In the genomic region with DNA sequence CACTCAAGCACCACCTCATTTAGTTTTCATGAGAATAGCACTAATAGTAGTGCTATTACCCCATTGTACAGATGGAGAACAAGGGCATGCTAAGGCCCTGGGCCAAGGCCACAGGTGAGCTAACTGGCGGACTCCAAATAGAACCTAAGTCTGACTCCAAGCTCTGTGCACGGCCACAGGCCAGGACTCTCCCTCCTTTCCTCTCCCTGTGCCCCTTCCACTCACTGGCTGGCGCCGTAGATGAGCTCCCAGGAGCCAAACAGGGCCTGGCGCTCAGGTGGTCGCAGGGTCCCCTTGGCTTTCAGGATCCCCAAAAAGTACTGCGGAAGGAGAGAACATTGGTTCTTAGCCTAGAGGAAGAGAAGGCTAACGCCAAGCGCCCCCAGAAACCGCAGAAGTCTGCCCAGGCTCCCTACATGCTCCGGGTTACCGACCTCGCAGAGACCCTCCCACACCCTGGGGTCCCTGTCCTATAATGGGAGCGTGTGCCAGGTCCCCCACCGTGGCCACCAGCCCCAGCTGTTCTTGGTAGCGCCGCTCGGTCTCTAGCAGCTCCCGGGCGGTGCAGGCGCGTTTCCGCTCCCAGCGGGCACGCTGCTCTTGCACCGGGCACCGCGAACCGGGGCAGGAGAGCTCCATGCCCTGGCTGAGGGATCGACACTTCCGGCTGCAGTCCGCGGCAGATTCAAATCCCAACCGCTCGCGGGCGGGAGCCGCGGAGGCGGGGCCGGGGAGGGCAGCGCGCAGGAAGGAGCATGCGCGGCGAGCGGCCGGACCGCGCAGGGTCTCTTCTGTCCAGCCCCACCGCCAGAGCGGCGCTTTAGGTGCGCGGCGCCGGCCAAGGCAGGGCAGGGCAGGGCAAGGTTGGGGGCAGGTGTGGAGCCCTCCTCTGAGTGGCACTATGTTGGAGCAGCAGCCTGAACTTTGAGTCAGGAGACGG, we compare ENCODE assay signal across 1 cellular context.
TF ChIP-seq lines count a peak whose summit lies in the region.

A gene with protein sequence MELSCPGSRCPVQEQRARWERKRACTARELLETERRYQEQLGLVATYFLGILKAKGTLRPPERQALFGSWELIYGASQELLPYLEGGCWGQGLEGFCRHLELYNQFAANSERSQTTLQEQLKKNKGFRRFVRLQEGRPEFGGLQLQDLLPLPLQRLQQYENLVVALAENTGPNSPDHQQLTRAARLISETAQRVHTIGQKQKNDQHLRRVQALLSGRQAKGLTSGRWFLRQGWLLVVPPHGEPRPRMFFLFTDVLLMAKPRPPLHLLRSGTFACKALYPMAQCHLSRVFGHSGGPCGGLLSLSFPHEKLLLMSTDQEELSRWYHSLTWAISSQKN (minus strand): TSS at position 665 of the 940 bp plus-strand sequence. CDS start 26 bp downstream, at position 639.

TF ChIP-seq in WTC11, 78 proteins besides CTCF, POLR2A, EP300 and RAD21 (continued from another document and continues in another):
- TF ChIP-seq, protein P1, sequence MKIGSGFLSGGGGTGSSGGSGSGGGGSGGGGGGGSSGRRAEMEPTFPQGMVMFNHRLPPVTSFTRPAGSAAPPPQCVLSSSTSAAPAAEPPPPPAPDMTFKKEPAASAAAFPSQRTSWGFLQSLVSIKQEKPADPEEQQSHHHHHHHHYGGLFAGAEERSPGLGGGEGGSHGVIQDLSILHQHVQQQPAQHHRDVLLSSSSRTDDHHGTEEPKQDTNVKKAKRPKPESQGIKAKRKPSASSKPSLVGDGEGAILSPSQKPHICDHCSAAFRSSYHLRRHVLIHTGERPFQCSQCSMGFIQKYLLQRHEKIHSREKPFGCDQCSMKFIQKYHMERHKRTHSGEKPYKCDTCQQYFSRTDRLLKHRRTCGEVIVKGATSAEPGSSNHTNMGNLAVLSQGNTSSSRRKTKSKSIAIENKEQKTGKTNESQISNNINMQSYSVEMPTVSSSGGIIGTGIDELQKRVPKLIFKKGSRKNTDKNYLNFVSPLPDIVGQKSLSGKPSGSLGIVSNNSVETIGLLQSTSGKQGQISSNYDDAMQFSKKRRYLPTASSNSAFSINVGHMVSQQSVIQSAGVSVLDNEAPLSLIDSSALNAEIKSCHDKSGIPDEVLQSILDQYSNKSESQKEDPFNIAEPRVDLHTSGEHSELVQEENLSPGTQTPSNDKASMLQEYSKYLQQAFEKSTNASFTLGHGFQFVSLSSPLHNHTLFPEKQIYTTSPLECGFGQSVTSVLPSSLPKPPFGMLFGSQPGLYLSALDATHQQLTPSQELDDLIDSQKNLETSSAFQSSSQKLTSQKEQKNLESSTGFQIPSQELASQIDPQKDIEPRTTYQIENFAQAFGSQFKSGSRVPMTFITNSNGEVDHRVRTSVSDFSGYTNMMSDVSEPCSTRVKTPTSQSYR (CRISPR knock-in tag; IDR thresholded peaks at IDR 0.05), result peak; percentile 67; the same call in 1 of the 2 replicates
- TF ChIP-seq FOXK1 (CRISPR knock-in tag; IDR thresholded peaks at IDR 0.05), result peak; percentile 64; the same call in 1 of the 2 replicates
- TF ChIP-seq SMAD4 (CRISPR knock-in tag; IDR thresholded peaks at IDR 0.05), result no peak
- no peak for TF ChIP-seq MXD4 (CRISPR knock-in tag; IDR thresholded peaks at IDR 0.05; ENCODE audit: borderline replicate concordance)
- TF ChIP-seq TEAD4 (CRISPR knock-in tag; IDR thresholded peaks at IDR 0.05), result no peak
- no peak for TF ChIP-seq JAZF1 (CRISPR knock-in tag; IDR thresholded peaks at IDR 0.05)
- TF ChIP-seq, protein P2, sequence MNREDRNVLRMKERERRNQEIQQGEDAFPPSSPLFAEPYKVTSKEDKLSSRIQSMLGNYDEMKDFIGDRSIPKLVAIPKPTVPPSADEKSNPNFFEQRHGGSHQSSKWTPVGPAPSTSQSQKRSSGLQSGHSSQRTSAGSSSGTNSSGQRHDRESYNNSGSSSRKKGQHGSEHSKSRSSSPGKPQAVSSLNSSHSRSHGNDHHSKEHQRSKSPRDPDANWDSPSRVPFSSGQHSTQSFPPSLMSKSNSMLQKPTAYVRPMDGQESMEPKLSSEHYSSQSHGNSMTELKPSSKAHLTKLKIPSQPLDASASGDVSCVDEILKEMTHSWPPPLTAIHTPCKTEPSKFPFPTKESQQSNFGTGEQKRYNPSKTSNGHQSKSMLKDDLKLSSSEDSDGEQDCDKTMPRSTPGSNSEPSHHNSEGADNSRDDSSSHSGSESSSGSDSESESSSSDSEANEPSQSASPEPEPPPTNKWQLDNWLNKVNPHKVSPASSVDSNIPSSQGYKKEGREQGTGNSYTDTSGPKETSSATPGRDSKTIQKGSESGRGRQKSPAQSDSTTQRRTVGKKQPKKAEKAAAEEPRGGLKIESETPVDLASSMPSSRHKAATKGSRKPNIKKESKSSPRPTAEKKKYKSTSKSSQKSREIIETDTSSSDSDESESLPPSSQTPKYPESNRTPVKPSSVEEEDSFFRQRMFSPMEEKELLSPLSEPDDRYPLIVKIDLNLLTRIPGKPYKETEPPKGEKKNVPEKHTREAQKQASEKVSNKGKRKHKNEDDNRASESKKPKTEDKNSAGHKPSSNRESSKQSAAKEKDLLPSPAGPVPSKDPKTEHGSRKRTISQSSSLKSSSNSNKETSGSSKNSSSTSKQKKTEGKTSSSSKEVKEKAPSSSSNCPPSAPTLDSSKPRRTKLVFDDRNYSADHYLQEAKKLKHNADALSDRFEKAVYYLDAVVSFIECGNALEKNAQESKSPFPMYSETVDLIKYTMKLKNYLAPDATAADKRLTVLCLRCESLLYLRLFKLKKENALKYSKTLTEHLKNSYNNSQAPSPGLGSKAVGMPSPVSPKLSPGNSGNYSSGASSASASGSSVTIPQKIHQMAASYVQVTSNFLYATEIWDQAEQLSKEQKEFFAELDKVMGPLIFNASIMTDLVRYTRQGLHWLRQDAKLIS (CRISPR knock-in tag; IDR thresholded peaks at IDR 0.05; ENCODE audit: borderline replicate concordance), result no peak
- TF ChIP-seq, protein P3, sequence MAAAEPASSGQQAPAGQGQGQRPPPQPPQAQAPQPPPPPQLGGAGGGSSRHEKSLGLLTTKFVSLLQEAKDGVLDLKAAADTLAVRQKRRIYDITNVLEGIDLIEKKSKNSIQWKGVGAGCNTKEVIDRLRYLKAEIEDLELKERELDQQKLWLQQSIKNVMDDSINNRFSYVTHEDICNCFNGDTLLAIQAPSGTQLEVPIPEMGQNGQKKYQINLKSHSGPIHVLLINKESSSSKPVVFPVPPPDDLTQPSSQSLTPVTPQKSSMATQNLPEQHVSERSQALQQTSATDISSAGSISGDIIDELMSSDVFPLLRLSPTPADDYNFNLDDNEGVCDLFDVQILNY (CRISPR knock-in tag; IDR thresholded peaks at IDR 0.05), result peak; percentile 97
- TF ChIP-seq, protein P4, sequence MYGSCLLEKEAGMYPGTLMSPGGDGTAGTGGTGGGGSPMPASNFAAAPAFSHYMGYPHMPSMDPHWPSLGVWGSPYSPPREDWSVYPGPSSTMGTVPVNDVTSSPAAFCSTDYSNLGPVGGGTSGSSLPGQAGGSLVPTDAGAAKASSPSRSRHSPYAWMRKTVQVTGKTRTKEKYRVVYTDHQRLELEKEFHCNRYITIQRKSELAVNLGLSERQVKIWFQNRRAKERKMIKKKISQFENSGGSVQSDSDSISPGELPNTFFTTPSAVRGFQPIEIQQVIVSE (CRISPR knock-in tag; IDR thresholded peaks at IDR 0.05; ENCODE audit: borderline replicate concordance), result no peak
- TF ChIP-seq, protein P5, sequence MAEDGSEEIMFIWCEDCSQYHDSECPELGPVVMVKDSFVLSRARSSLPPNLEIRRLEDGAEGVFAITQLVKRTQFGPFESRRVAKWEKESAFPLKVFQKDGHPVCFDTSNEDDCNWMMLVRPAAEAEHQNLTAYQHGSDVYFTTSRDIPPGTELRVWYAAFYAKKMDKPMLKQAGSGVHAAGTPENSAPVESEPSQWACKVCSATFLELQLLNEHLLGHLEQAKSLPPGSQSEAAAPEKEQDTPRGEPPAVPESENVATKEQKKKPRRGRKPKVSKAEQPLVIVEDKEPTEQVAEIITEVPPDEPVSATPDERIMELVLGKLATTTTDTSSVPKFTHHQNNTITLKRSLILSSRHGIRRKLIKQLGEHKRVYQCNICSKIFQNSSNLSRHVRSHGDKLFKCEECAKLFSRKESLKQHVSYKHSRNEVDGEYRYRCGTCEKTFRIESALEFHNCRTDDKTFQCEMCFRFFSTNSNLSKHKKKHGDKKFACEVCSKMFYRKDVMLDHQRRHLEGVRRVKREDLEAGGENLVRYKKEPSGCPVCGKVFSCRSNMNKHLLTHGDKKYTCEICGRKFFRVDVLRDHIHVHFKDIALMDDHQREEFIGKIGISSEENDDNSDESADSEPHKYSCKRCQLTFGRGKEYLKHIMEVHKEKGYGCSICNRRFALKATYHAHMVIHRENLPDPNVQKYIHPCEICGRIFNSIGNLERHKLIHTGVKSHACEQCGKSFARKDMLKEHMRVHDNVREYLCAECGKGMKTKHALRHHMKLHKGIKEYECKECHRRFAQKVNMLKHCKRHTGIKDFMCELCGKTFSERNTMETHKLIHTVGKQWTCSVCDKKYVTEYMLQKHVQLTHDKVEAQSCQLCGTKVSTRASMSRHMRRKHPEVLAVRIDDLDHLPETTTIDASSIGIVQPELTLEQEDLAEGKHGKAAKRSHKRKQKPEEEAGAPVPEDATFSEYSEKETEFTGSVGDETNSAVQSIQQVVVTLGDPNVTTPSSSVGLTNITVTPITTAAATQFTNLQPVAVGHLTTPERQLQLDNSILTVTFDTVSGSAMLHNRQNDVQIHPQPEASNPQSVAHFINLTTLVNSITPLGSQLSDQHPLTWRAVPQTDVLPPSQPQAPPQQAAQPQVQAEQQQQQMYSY (CRISPR knock-in tag; IDR thresholded peaks at IDR 0.05), result no peak
- TF ChIP-seq, protein P6, sequence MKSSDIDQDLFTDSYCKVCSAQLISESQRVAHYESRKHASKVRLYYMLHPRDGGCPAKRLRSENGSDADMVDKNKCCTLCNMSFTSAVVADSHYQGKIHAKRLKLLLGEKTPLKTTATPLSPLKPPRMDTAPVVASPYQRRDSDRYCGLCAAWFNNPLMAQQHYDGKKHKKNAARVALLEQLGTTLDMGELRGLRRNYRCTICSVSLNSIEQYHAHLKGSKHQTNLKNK (CRISPR knock-in tag; IDR thresholded peaks at IDR 0.05), result no peak
- TF ChIP-seq NFYB (CRISPR knock-in tag; conservative IDR thresholded peaks at IDR 0.05; ENCODE audit: low read depth), result no peak
- TF ChIP-seq TCF7 (CRISPR knock-in tag; IDR thresholded peaks at IDR 0.05; ENCODE audit: low read depth), result no peak
- TF ChIP-seq NR2C2 (CRISPR knock-in tag; IDR thresholded peaks at IDR 0.05), result no peak
- TF ChIP-seq, protein P7, sequence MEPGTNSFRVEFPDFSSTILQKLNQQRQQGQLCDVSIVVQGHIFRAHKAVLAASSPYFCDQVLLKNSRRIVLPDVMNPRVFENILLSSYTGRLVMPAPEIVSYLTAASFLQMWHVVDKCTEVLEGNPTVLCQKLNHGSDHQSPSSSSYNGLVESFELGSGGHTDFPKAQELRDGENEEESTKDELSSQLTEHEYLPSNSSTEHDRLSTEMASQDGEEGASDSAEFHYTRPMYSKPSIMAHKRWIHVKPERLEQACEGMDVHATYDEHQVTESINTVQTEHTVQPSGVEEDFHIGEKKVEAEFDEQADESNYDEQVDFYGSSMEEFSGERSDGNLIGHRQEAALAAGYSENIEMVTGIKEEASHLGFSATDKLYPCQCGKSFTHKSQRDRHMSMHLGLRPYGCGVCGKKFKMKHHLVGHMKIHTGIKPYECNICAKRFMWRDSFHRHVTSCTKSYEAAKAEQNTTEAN (CRISPR knock-in tag; IDR thresholded peaks at IDR 0.05), result no peak
- TF ChIP-seq, protein P8, sequence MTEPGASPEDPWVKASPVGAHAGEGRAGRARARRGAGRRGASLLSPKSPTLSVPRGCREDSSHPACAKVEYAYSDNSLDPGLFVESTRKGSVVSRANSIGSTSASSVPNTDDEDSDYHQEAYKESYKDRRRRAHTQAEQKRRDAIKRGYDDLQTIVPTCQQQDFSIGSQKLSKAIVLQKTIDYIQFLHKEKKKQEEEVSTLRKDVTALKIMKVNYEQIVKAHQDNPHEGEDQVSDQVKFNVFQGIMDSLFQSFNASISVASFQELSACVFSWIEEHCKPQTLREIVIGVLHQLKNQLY (CRISPR knock-in tag; IDR thresholded peaks at IDR 0.05), result no peak
- no peak for TF ChIP-seq SMAD3 (CRISPR knock-in tag; IDR thresholded peaks at IDR 0.05; ENCODE audit: borderline replicate concordance)
- peak; percentile 45; the same call in 1 of the 2 replicates for TF ChIP-seq ELF4 (CRISPR knock-in tag; IDR thresholded peaks at IDR 0.05; ENCODE audit: low read depth)
- TF ChIP-seq MYBL2 (CRISPR knock-in tag; IDR thresholded peaks at IDR 0.05), result peak; percentile 100
- no peak for TF ChIP-seq ZNF396 (CRISPR knock-in tag; IDR thresholded peaks at IDR 0.05; ENCODE audit: borderline replicate concordance)
- TF ChIP-seq CREM (CRISPR knock-in tag; IDR thresholded peaks at IDR 0.05), result peak; percentile 47
- TF ChIP-seq, protein P9, sequence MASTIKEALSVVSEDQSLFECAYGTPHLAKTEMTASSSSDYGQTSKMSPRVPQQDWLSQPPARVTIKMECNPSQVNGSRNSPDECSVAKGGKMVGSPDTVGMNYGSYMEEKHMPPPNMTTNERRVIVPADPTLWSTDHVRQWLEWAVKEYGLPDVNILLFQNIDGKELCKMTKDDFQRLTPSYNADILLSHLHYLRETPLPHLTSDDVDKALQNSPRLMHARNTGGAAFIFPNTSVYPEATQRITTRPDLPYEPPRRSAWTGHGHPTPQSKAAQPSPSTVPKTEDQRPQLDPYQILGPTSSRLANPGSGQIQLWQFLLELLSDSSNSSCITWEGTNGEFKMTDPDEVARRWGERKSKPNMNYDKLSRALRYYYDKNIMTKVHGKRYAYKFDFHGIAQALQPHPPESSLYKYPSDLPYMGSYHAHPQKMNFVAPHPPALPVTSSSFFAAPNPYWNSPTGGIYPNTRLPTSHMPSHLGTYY (CRISPR knock-in tag; IDR thresholded peaks at IDR 0.05), result no peak
- TF ChIP-seq CREB1 (CRISPR knock-in tag; IDR thresholded peaks at IDR 0.05), result peak; percentile 77; the same call in 1 of the 2 replicates
- TF ChIP-seq ZNF317 (CRISPR knock-in tag; IDR thresholded peaks at IDR 0.05; ENCODE audit: borderline replicate concordance, low read depth), result peak; percentile 14; the same call in 1 of the 2 replicates
- 0 out of 2 replicates have a peak, but pooled peaks have one; percentile 17 for TF ChIP-seq ZNF416 (CRISPR knock-in tag; IDR thresholded peaks at IDR 0.05)
- TF ChIP-seq, protein P10, sequence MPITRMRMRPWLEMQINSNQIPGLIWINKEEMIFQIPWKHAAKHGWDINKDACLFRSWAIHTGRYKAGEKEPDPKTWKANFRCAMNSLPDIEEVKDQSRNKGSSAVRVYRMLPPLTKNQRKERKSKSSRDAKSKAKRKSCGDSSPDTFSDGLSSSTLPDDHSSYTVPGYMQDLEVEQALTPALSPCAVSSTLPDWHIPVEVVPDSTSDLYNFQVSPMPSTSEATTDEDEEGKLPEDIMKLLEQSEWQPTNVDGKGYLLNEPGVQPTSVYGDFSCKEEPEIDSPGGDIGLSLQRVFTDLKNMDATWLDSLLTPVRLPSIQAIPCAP (CRISPR knock-in tag; IDR thresholded peaks at IDR 0.05), result no peak
- TF ChIP-seq, protein P11, sequence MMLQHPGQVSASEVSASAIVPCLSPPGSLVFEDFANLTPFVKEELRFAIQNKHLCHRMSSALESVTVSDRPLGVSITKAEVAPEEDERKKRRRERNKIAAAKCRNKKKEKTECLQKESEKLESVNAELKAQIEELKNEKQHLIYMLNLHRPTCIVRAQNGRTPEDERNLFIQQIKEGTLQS (CRISPR knock-in tag; conservative IDR thresholded peaks at IDR 0.05), result no peak
